Comparison of ENCODE assay signal across 13 cellular contexts in the genomic region with DNA sequence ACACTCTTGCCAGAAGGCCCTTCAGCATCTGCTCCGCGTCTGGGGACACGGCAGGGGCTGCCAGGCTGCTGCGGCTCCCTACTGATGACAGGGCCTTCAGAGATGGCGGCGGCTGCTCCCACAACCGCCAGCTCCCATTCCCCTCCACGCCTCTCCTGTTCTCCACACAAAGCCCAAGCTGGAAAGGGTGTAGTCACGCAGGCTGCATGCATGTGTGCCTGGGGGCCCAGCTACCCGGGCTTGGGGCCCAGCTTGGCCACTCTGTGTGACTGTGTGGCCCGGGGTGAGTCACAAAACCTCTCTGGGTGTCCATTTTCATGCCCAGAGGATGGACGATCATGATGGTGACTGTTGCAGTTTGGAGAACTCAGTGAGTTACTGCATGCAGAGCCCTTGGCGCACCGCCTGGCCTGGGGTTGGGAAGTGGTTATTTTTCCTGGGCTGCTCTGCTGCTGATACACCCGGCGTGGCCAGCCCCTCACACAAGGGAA. TPM values are rescaled to one million over a fixed set of nuclear protein-coding genes. Genes with fewer than 3 reads are reported as not detected.
A peak's percentile ranks its signal among the peaks of the same experiment; 100 is the strongest.
DNase-seq lines count a peak whose midpoint lies in the region; TF ChIP-seq lines count a peak whose summit lies in the region.
"Had no signal": no experiment of that assay in that cellular context is flagged by ENCODE, and none has a peak within 500 bp of the region (broad histone marks: within the 10 kb centered on the region; RNA-seq: fewer than 3 reads in every experiment).

No MANE protein-coding gene starts in this region.

- H3K27ac Mint-ChIP-seq in chondrocyte (ENCODE audit: unreplicated experiment) = peak overlapping the region; percentile 14
- H3K27ac Mint-ChIP-seq: activated T-cell treated with anti-CD3 and anti-CD28 coated beads, Interleukin-2, amount 50 U/mL, for 24 hours had no signal

- H3K27ac ChIP-seq in neuronal stem cell (replicated peaks; ENCODE audit: low read length) = no peak overlapping the region
- H3K27ac ChIP-seq in prostate gland = no peak overlapping the region
- H3K27ac ChIP-seq: foreskin keratinocyte had no signal

- peak overlapping the region; percentile 36 for H3K23ac ChIP-seq in neuronal stem cell (ENCODE audit: low read depth, low read length, poor library complexity)

- no peaks in the 10 kb centered on the region for H3K4me1 ChIP-seq in neuronal stem cell (ENCODE audit: control insufficient read depth in 2 of 2, insufficient read depth in 1 of 2, low read depth in 1 of 2, low read length in 2 of 2)
- no peaks in the 10 kb centered on the region for H3K4me1 ChIP-seq in prostate gland (replicated peaks)
- H3K4me1 ChIP-seq: foreskin keratinocyte had no signal

- H3K18ac ChIP-seq in neuronal stem cell (ENCODE audit: low read length) = no peak overlapping the region

- no peak overlapping the region for H2AK5ac ChIP-seq in neuronal stem cell (ENCODE audit: low read depth, low read length)

- H3K79me1 ChIP-seq in neuronal stem cell (ENCODE audit: low read depth, low read length) = no peaks in the 10 kb centered on the region

- no peak for TF ChIP-seq POLR2A in prostate gland (IDR thresholded peaks at IDR 0.05)

- peaks cover 6% of the 10 kb centered on the region for H3K4me1 Mint-ChIP-seq in chondrocyte (ENCODE audit: low read depth)

- no peak overlapping the region for H3K4me3 ChIP-seq in neuronal stem cell (ENCODE audit: low read length in 2 of 2)
- no peak overlapping the region for H3K4me3 ChIP-seq in prostate gland

- H3K4me2 ChIP-seq in neuronal stem cell (ENCODE audit: insufficient read depth, low read length, poor library complexity, severe bottlenecking) = no peak overlapping the region

- no peaks in the 10 kb centered on the region for H3K27me3 Mint-ChIP-seq in chondrocyte (ENCODE audit: low read depth)
- H3K27me3 Mint-ChIP-seq: activated T-cell treated with anti-CD3 and anti-CD28 coated beads, Interleukin-2, amount 50 U/mL, for 24 hours; CD4-positive, CD25-positive, alpha-beta regulatory T cell had no signal

- peaks cover 42% of the 10 kb centered on the region for H3K36me3 Mint-ChIP-seq in chondrocyte (ENCODE audit: low read depth)

- H4K8ac ChIP-seq in neuronal stem cell (ENCODE audit: low read depth, low read length) = no peak overlapping the region

- intact Hi-C loops in prostate gland (cut with DNase I) = loop anchor here (10.0 kb wide), 1 partner anchor 332 kb away; no protein-coding TSS in a partner anchor

- no peak overlapping the region for H3K4ac ChIP-seq in neuronal stem cell (ENCODE audit: low read length)

- H3K36me3 ChIP-seq in neuronal stem cell (replicated peaks in 1 of 2; ENCODE audit: control insufficient read depth in 2 of 2, insufficient read depth in 2 of 2, low read length in 2 of 2) (peaks cover 35 to 98% of the 10 kb centered on the region in 2 donors), prostate gland (peaks cover 0 to 18% of the 10 kb centered on the region in 2 donors)

- H3K4me3 Mint-ChIP-seq in chondrocyte (ENCODE audit: unreplicated experiment) = no peak overlapping the region
- H3K4me3 Mint-ChIP-seq: activated T-cell treated with anti-CD3 and anti-CD28 coated beads, Interleukin-2, amount 50 U/mL, for 24 hours had no signal

- H3K14ac ChIP-seq in neuronal stem cell (ENCODE audit: low read length) = no peak overlapping the region

- no peaks in the 10 kb centered on the region for H3K9me3 ChIP-seq in neuronal stem cell (replicated peaks in 1 of 2; ENCODE audit: control insufficient read depth in 2 of 2, insufficient read depth in 1 of 2, low read depth in 1 of 2, low read length in 2 of 2)
- no peaks in the 10 kb centered on the region for H3K9me3 ChIP-seq in prostate gland

- no peak overlapping the region for H2BK120ac ChIP-seq in neuronal stem cell (ENCODE audit: low read depth, low read length)

- DNase-seq in Daoy (ENCODE audit: low read depth) = peak; percentile 51
- peak; percentile 6 for DNase-seq in MV-4-11 (lab: John Stamatoyannopoulos, UW)
- no peak for DNase-seq in chondrocyte (ENCODE audit: low spot score)
- DNase-seq in neuronal stem cell (ENCODE audit: low spot score) = no peak
- no peak for DNase-seq in T-helper 9 cell
- DNase-seq in prostate gland (ENCODE audit: low spot score) = no peak
- no peak for DNase-seq in activated T-cell treated with anti-CD3 and anti-CD28 coated beads, Interleukin-2, amount 50 U/mL, for 48 hours
- no peak for DNase-seq in stimulated activated CD4-positive, alpha-beta T cell treated with anti-CD3 and anti-CD28 coated beads, Interleukin-2, amount 100 ng/mL, for 24 hours
- DNase-seq: GF-D8, NCI-H187 treated with DMSO at 0.1 percent for 48 hours had no signal

- H2AFZ ChIP-seq in neuronal stem cell (ENCODE audit: low read length) = no peak overlapping the region

- no peak for TF ChIP-seq CTCF in chondrocyte (IDR thresholded peaks at IDR 0.05)
- TF ChIP-seq CTCF in prostate gland (IDR thresholded peaks at IDR 0.05) = no peak

- H3K9ac ChIP-seq in neuronal stem cell (ENCODE audit: low read depth, low read length, poor library complexity) = peak overlapping the region; percentile 34

- H3K9me3 Mint-ChIP-seq in chondrocyte (ENCODE audit: low read depth) = no peaks in the 10 kb centered on the region
- H3K9me3 Mint-ChIP-seq: activated T-cell treated with anti-CD3 and anti-CD28 coated beads, Interleukin-2, amount 50 U/mL, for 24 hours; CD4-positive, CD25-positive, alpha-beta regulatory T cell had no signal

- no peak overlapping the region for H2BK15ac ChIP-seq in neuronal stem cell (ENCODE audit: low read length)

- H2BK12ac ChIP-seq in neuronal stem cell (ENCODE audit: low read length) = no peak overlapping the region

- WGBS in neuronal stem cell (ENCODE audit: extremely low coverage in 2 of 2, insufficient read length in 2 of 2, insufficient replicate concordance in 1 of 2), 2 donors = no CpG with 5 or more reads among the region's 16 CpGs
- 66% methylated on average over 16 of the region's 16 CpGs for WGBS in prostate gland

- H2BK5ac ChIP-seq in neuronal stem cell (ENCODE audit: low read length) = no peak overlapping the region

- H3K27me3 ChIP-seq in neuronal stem cell (ENCODE audit: control insufficient read depth in 3 of 3, insufficient read depth in 3 of 3, low read depth in 1 of 3, low read length in 3 of 3) (no peaks in the 10 kb centered on the region), prostate gland (replicated peaks; ENCODE audit: insufficient read depth) (no peaks in the 10 kb centered on the region)
- H3K27me3 ChIP-seq: foreskin keratinocyte had no signal

- H4K91ac ChIP-seq in neuronal stem cell (ENCODE audit: low read depth, low read length, poor library complexity) = no peak overlapping the region

RNA-seq across cellular contexts. Expression of gene PARVB, which starts 31.7 kb away (rescaled TPM):
- total RNA-seq in Daoy (2014; rRNA removed; shearing (Covaris generic)) = 29.7 and 63.5 TPM in 2 replicates
- total RNA-seq in chondrocyte (21.2 to 35.6 TPM (median 33.6 TPM) in 3 replicates), prostate gland (10 to 100 TPM; 11.7 to 28.4 TPM)
- polyA plus RNA-seq in neuronal stem cell (2013, experiment 1 of 2) = 7.7 TPM
- polyA plus RNA-seq in neuronal stem cell (2013, experiment 2 of 2) = 7.4 TPM

RNA-seq across cellular contexts. Expression of gene SAMM50, which starts 37.1 kb away (rescaled TPM):
- total RNA-seq in Daoy (2014; rRNA removed; shearing (Covaris generic)) = 45.1 and 56.7 TPM in 2 replicates
- total RNA-seq in chondrocyte = 31.1 to 42.7 TPM (median 34.2 TPM) in 3 replicates
- 26.1 TPM for polyA plus RNA-seq in neuronal stem cell (2013, experiment 1 of 2)
- polyA plus RNA-seq in neuronal stem cell (2013, experiment 2 of 2) = 25.1 TPM
- total RNA-seq in prostate gland = 10 to 100 TPM; 32.3 to 43.2 TPM

Comparison
In these comparisons a context has a peak if more than half of its experiments do, and no peak if none do; other contexts are left out.
1. DNase-seq: peak in Daoy (single experiment) and MV-4-11 (single experiment); none in chondrocyte (single experiment), neuronal stem cell (single experiment), T-helper 9 cell (single experiment), prostate gland (single experiment), activated T-cell treated with anti-CD3 and anti-CD28 coated beads, Interleukin-2, amount 50 U/mL, for 48 hours (0 of 2) and stimulated activated CD4-positive, alpha-beta T cell treated with anti-CD3 and anti-CD28 coated beads, Interleukin-2, amount 100 ng/mL, for 24 hours (0 of 2).